Comparison of ENCODE assay signal across 15 cellular contexts in genomic region chr4:100682477-100683218, GRCh38.
DNase-seq lines count a peak whose midpoint lies in the region; ATAC-seq and TF ChIP-seq lines count a peak whose summit lies in the region.
"Had no signal": no experiment of that assay in that cellular context is flagged by ENCODE, and none has a peak within 500 bp of the region (broad histone marks: within the 10 kb centered on the region; RNA-seq: fewer than 3 reads in every experiment).

No MANE protein-coding gene starts in this region.

- H3K4me1 Mint-ChIP-seq in GM23338 (no peaks in the 10 kb centered on the region; the same call in 2 of the 3 replicates), endodermal cell (no peaks in the 10 kb centered on the region)
- H3K4me1 Mint-ChIP-seq: CD4-positive, CD25-positive, alpha-beta regulatory T cell; CD8-positive, alpha-beta memory T cell had no signal

- intact Hi-C loops in spleen (cut with DNase I; ENCODE audit: low total_unique reads), result no loop called here

- no peak overlapping the region for H3K27ac ChIP-seq in GM23338 (ENCODE audit: low read depth)
- no peak overlapping the region for H3K27ac ChIP-seq in endodermal cell (ENCODE audit: low read depth, low read length)
- no peak overlapping the region for H3K27ac ChIP-seq in spleen
- H3K27ac ChIP-seq: GM23248 had no signal

- H3K9ac ChIP-seq in Loucy (ENCODE audit: low read depth, low read length, poor library complexity, severe bottlenecking) (no peak overlapping the region), endodermal cell (ENCODE audit: extremely low read depth, low read length, poor library complexity, severe bottlenecking) (no peak overlapping the region)
- H3K9ac ChIP-seq: GM23248 had no signal

- DNase-seq in GM23338 (ENCODE audit: low spot score), result peak; percentile 45
- no peak for DNase-seq in endodermal cell
- DNase-seq in spleen, result peak; percentile 55
- DNase-seq in DMS 273 treated with DMSO at 0.1 percent for 48 hours (lab: John Stamatoyannopoulos, UW), result no peak
- DNase-seq in kidney tubule cell (ENCODE audit: low spot score), result no peak
- DNase-seq in activated gamma-delta T cell (lab: John Stamatoyannopoulos, UW), result no peak
- DNase-seq: ACHN; BE2C; C1 segment of cervical spinal cord; CD4-positive, CD25-positive, alpha-beta regulatory T cell; CD8-positive, alpha-beta memory T cell; COR-L47; GDM1; GM23248 had no signal

- no peaks in the 10 kb centered on the region for H3K36me3 Mint-ChIP-seq in GM23338 (ENCODE audit: low read depth)
- no peaks in the 10 kb centered on the region for H3K36me3 Mint-ChIP-seq in endodermal cell (ENCODE audit: low read depth)
- H3K36me3 Mint-ChIP-seq: CD4-positive, CD25-positive, alpha-beta regulatory T cell; CD8-positive, alpha-beta memory T cell had no signal

- H3K9me3 ChIP-seq in Loucy (ENCODE audit: insufficient read depth, low read depth, low read length), result 0 out of 2 replicates have a peak, but pooled peaks cover 7% of the 10 kb centered on the region
- H3K9me3 ChIP-seq in endodermal cell (ENCODE audit: control insufficient read depth, low read length), result peaks cover 4% of the 10 kb centered on the region
- no peaks in the 10 kb centered on the region for H3K9me3 ChIP-seq in spleen
- H3K9me3 ChIP-seq: BE2C had no signal

- H3K4me3 ChIP-seq in GM23338 (no peak overlapping the region), Loucy (ENCODE audit: low read length, poor library complexity, severe bottlenecking) (no peak overlapping the region), endodermal cell (ENCODE audit: low read length) (no peak overlapping the region), spleen (no peak overlapping the region)
- H3K4me3 ChIP-seq: GM23248 had no signal

- H3K36me3 ChIP-seq in GM23338 (ENCODE audit: insufficient read depth) (no peaks in the 10 kb centered on the region), Loucy (ENCODE audit: insufficient read depth, low read length) (no peaks in the 10 kb centered on the region), endodermal cell (ENCODE audit: control insufficient read depth, insufficient read depth, low read length) (no peaks in the 10 kb centered on the region), spleen (no peaks in the 10 kb centered on the region)
- H3K36me3 ChIP-seq: BE2C had no signal

- H3K27me3 ChIP-seq in GM23338 (ENCODE audit: insufficient read depth), result no peaks in the 10 kb centered on the region
- H3K27me3 ChIP-seq in Loucy (ENCODE audit: insufficient read depth, low read length, poor library complexity, severe bottlenecking), result no peaks in the 10 kb centered on the region
- H3K27me3 ChIP-seq in endodermal cell (ENCODE audit: control insufficient read depth, insufficient read depth, low read length, poor library complexity, severe bottlenecking), result no peaks in the 10 kb centered on the region
- no peaks in the 10 kb centered on the region for H3K27me3 ChIP-seq in spleen (replicated peaks in 1 of 7)
- H3K27me3 ChIP-seq: BE2C had no signal

- H3K27me3 Mint-ChIP-seq in GM23338 (ENCODE audit: insufficient read depth, low read depth, poor library complexity) (peaks cover 2% of the 10 kb centered on the region), endodermal cell (ENCODE audit: insufficient read depth) (no peaks in the 10 kb centered on the region)

- TF ChIP-seq CTCF in GM23338 (conservative IDR thresholded peaks at IDR 0.05; ENCODE audit: low read depth in 2 of 2) (peak; percentile 10 to 17; a peak in 1 of 4 replicates), Loucy (conservative IDR thresholded peaks at IDR 0.05; ENCODE audit: low read length) (no peak), endodermal cell (conservative IDR thresholded peaks at IDR 0.05) (peak; percentile 31), spleen (IDR thresholded peaks at IDR 0.05 in 8 of 11, conservative IDR thresholded peaks at IDR 0.05 in 3 of 11) (no peak)

- H3F3A ChIP-seq in GM23338 (replicated peaks; ENCODE audit: low read depth) (no peaks in the 10 kb centered on the region), Loucy (ENCODE audit: low read depth) (no peaks in the 10 kb centered on the region)

- 89 to 93% methylated on average over 5 to 12 of the region's 12 CpGs for WGBS in endodermal cell (ENCODE audit: insufficient coverage in 1 of 2, insufficient read length in 1 of 2), 2 experiments
- 82 to 92% (median 85%) methylated on average over 12 of the region's 12 CpGs for WGBS in spleen, 5 donors

- H3K4me1 ChIP-seq in GM23338 (ENCODE audit: insufficient read depth) (no peaks in the 10 kb centered on the region), Loucy (ENCODE audit: insufficient read depth, low read length, poor library complexity, severe bottlenecking) (peaks cover 21% of the 10 kb centered on the region), endodermal cell (ENCODE audit: control insufficient read depth, insufficient read depth, low read length) (no peaks in the 10 kb centered on the region), spleen (no peaks in the 10 kb centered on the region)
- H3K4me1 ChIP-seq: BE2C had no signal

- H4K20me1 ChIP-seq in GM23338 (replicated peaks; ENCODE audit: insufficient read depth) (no peaks in the 10 kb centered on the region), Loucy (ENCODE audit: insufficient read depth, low read length, poor library complexity, severe bottlenecking) (no peaks in the 10 kb centered on the region)

- TF ChIP-seq POLR2A in spleen (IDR thresholded peaks at IDR 0.05), result no peak

- ATAC-seq in GM23338, result peak; percentile 67

- H3K9me2 ChIP-seq in GM23338 (ENCODE audit: insufficient read depth) (no peaks in the 10 kb centered on the region), Loucy (replicated peaks; ENCODE audit: low read depth, low read length) (no peaks in the 10 kb centered on the region)

- H2AFZ ChIP-seq in GM23338 (0 out of 2 replicates have a peak overlapping the region, but pooled peaks have one; percentile 36), Loucy (ENCODE audit: low read length) (peak overlapping the region; percentile 76)
- H2AFZ ChIP-seq: GM23248 had no signal

- H3K4me2 ChIP-seq in GM23338 (no peak overlapping the region), Loucy (ENCODE audit: low read depth, low read length, poor library complexity, severe bottlenecking) (peak overlapping the region; percentile 33)

- H3K79me2 ChIP-seq in GM23338 (replicated peaks; ENCODE audit: insufficient read depth) (no peaks in the 10 kb centered on the region), Loucy (ENCODE audit: insufficient read depth, low read length) (no peaks in the 10 kb centered on the region)

- H3K4me3 Mint-ChIP-seq in GM23338, result no peak overlapping the region
- no peak overlapping the region for H3K4me3 Mint-ChIP-seq in endodermal cell
- H3K4me3 Mint-ChIP-seq: CD4-positive, CD25-positive, alpha-beta regulatory T cell; CD8-positive, alpha-beta memory T cell had no signal

- no peaks in the 10 kb centered on the region; the same call in 2 of the 3 replicates for H3K9me3 Mint-ChIP-seq in GM23338
- no peaks in the 10 kb centered on the region for H3K9me3 Mint-ChIP-seq in endodermal cell

- no peak overlapping the region for H3K27ac Mint-ChIP-seq in GM23338
- H3K27ac Mint-ChIP-seq in endodermal cell, result no peak overlapping the region
- H3K27ac Mint-ChIP-seq: CD4-positive, CD25-positive, alpha-beta regulatory T cell; CD8-positive, alpha-beta memory T cell had no signal

TF ChIP-seq in GM23338, 12 proteins besides CTCF, POLR2A, EP300 and RAD21 (continues in another document):
- TF ChIP-seq ETS1 (IDR thresholded peaks at IDR 0.05) (no peak), EZH2 (IDR thresholded peaks at IDR 0.05; ENCODE audit: low read depth, unreplicated experiment) (no peak), ZNF331 (CRISPR knock-in tag; IDR thresholded peaks at IDR 0.05; ENCODE audit: low read depth) (no peak), CREB1 (CRISPR knock-in tag; IDR thresholded peaks at IDR 0.05; ENCODE audit: low read depth) (no peak), REST (IDR thresholded peaks at IDR 0.05; ENCODE audit: unreplicated experiment) (no peak), STAT1 (IDR thresholded peaks at IDR 0.05; ENCODE audit: unreplicated experiment) (no peak), EZH2phosphoT487 (IDR thresholded peaks at IDR 0.05; ENCODE audit: unreplicated experiment) (no peak), ZNF114 (CRISPR knock-in tag; IDR thresholded peaks at IDR 0.05) (no peak), JUNB (IDR thresholded peaks at IDR 0.05; ENCODE audit: unreplicated experiment) (no peak)

Comparison
In these comparisons a context has a peak if more than half of its experiments do, and no peak if none do; other contexts are left out.
1. DNase-seq: peak in GM23338 (single experiment) and spleen (single experiment); none in endodermal cell (single experiment), DMS 273 treated with DMSO at 0.1 percent for 48 hours (single experiment), kidney tubule cell (single experiment) and activated gamma-delta T cell (single experiment).
2. CTCF ChIP-seq: peak in GM23338 (2 of 2) and endodermal cell (single experiment); none in Loucy (single experiment) and spleen (0 of 11).